1 cellular context compared by ENCODE assay signal in the genomic region with DNA sequence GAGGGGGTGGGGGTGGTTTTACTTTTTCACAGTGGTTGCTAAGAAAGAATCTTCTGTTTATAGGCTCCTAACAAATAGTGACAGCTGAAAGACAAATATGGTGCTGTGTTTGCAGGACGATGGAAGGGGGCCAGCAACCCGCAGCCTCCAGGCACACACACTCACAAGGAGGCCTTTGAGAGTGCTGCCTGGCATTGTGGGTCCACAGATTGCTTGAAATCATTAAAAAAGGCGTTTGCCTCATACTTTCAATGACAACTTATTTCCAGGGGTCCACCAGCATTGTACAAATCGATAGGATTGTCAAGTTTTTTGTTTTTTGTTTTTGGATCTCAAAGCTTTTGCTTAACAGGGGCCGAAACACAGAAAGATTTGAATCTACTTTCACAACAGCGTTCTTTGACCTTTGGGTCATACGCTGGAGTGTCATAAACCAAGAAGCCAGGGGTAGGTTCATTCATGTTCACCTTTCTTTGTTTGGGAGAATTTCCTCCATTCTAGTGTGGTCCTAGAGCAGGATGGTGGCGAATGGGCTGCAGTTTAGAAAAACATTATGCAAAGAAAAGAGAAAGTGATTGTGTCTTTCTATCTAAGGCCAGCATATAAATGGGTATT.
TF ChIP-seq lines count a peak whose summit lies in the region.

No MANE protein-coding gene starts in this region.

TF ChIP-seq in HepG2, 621 proteins besides CTCF, POLR2A, EP300 and RAD21 (continued from another document):
- TF ChIP-seq, protein P1, sequence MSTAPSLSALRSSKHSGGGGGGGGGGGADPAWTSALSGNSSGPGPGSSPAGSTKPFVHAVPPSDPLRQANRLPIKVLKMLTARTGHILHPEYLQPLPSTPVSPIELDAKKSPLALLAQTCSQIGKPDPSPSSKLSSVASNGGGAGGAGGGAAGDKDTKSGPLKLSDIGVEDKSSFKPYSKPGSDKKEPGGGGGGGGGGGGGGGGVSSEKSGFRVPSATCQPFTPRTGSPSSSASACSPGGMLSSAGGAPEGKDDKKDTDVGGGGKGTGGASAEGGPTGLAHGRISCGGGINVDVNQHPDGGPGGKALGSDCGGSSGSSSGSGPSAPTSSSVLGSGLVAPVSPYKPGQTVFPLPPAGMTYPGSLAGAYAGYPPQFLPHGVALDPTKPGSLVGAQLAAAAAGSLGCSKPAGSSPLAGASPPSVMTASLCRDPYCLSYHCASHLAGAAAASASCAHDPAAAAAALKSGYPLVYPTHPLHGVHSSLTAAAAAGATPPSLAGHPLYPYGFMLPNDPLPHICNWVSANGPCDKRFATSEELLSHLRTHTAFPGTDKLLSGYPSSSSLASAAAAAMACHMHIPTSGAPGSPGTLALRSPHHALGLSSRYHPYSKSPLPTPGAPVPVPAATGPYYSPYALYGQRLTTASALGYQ (CRISPR knock-in tag; IDR thresholded peaks at IDR 0.05): peak; percentile 31; the same call in 1 of the 2 replicates
- TF ChIP-seq, protein P2, sequence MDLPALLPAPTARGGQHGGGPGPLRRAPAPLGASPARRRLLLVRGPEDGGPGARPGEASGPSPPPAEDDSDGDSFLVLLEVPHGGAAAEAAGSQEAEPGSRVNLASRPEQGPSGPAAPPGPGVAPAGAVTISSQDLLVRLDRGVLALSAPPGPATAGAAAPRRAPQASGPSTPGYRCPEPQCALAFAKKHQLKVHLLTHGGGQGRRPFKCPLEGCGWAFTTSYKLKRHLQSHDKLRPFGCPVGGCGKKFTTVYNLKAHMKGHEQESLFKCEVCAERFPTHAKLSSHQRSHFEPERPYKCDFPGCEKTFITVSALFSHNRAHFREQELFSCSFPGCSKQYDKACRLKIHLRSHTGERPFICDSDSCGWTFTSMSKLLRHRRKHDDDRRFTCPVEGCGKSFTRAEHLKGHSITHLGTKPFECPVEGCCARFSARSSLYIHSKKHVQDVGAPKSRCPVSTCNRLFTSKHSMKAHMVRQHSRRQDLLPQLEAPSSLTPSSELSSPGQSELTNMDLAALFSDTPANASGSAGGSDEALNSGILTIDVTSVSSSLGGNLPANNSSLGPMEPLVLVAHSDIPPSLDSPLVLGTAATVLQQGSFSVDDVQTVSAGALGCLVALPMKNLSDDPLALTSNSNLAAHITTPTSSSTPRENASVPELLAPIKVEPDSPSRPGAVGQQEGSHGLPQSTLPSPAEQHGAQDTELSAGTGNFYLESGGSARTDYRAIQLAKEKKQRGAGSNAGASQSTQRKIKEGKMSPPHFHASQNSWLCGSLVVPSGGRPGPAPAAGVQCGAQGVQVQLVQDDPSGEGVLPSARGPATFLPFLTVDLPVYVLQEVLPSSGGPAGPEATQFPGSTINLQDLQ (CRISPR knock-in tag; IDR thresholded peaks at IDR 0.05): no peak
- TF ChIP-seq RFX5 (IDR thresholded peaks at IDR 0.05; ENCODE audit: low read depth, low read length): no peak
- TF ChIP-seq ZNF766 (CRISPR knock-in tag; IDR thresholded peaks at IDR 0.05; ENCODE audit: borderline replicate concordance): no peak
- TF ChIP-seq, protein P3, sequence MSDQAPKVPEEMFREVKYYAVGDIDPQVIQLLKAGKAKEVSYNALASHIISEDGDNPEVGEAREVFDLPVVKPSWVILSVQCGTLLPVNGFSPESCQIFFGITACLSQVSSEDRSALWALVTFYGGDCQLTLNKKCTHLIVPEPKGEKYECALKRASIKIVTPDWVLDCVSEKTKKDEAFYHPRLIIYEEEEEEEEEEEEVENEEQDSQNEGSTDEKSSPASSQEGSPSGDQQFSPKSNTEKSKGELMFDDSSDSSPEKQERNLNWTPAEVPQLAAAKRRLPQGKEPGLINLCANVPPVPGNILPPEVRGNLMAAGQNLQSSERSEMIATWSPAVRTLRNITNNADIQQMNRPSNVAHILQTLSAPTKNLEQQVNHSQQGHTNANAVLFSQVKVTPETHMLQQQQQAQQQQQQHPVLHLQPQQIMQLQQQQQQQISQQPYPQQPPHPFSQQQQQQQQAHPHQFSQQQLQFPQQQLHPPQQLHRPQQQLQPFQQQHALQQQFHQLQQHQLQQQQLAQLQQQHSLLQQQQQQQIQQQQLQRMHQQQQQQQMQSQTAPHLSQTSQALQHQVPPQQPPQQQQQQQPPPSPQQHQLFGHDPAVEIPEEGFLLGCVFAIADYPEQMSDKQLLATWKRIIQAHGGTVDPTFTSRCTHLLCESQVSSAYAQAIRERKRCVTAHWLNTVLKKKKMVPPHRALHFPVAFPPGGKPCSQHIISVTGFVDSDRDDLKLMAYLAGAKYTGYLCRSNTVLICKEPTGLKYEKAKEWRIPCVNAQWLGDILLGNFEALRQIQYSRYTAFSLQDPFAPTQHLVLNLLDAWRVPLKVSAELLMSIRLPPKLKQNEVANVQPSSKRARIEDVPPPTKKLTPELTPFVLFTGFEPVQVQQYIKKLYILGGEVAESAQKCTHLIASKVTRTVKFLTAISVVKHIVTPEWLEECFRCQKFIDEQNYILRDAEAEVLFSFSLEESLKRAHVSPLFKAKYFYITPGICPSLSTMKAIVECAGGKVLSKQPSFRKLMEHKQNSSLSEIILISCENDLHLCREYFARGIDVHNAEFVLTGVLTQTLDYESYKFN (CRISPR knock-in tag; conservative IDR thresholded peaks at IDR 0.05): peak; percentile 72
- TF ChIP-seq MLLT10 (CRISPR knock-in tag; IDR thresholded peaks at IDR 0.05): no peak
- no peak for TF ChIP-seq ZKSCAN1 (IDR thresholded peaks at IDR 0.05; ENCODE audit: low read length)
- peak; percentile 29; the same call in 1 of the 2 replicates for TF ChIP-seq KMT2B (CRISPR knock-in tag; IDR thresholded peaks at IDR 0.05)
- TF ChIP-seq, protein P4, sequence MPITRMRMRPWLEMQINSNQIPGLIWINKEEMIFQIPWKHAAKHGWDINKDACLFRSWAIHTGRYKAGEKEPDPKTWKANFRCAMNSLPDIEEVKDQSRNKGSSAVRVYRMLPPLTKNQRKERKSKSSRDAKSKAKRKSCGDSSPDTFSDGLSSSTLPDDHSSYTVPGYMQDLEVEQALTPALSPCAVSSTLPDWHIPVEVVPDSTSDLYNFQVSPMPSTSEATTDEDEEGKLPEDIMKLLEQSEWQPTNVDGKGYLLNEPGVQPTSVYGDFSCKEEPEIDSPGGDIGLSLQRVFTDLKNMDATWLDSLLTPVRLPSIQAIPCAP (CRISPR knock-in tag; IDR thresholded peaks at IDR 0.05; ENCODE audit: low read depth): no peak
- no peak for TF ChIP-seq CREB1 (IDR thresholded peaks at IDR 0.05)
- TF ChIP-seq CREB1 (CRISPR knock-in tag; IDR thresholded peaks at IDR 0.05): 0 out of 2 replicates have a peak, but pooled peaks have one; percentile 25
- no peak for TF ChIP-seq TAF15 (IDR thresholded peaks at IDR 0.05; ENCODE audit: low read depth, low read length, poor library complexity, severe bottlenecking)
- TF ChIP-seq ZNF546 (CRISPR knock-in tag; conservative IDR thresholded peaks at IDR 0.05): no peak
- no peak for TF ChIP-seq ZNF747 (CRISPR knock-in tag; IDR thresholded peaks at IDR 0.05; ENCODE audit: borderline replicate concordance)
- no peak for TF ChIP-seq ZFP41 (CRISPR knock-in tag; IDR thresholded peaks at IDR 0.05; ENCODE audit: borderline replicate concordance)
- no peak for TF ChIP-seq ADNP (CRISPR knock-in tag; IDR thresholded peaks at IDR 0.05)
- TF ChIP-seq, protein P5, sequence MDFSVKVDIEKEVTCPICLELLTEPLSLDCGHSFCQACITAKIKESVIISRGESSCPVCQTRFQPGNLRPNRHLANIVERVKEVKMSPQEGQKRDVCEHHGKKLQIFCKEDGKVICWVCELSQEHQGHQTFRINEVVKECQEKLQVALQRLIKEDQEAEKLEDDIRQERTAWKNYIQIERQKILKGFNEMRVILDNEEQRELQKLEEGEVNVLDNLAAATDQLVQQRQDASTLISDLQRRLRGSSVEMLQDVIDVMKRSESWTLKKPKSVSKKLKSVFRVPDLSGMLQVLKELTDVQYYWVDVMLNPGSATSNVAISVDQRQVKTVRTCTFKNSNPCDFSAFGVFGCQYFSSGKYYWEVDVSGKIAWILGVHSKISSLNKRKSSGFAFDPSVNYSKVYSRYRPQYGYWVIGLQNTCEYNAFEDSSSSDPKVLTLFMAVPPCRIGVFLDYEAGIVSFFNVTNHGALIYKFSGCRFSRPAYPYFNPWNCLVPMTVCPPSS (IDR thresholded peaks at IDR 0.05): no peak
- TF ChIP-seq, protein P6, sequence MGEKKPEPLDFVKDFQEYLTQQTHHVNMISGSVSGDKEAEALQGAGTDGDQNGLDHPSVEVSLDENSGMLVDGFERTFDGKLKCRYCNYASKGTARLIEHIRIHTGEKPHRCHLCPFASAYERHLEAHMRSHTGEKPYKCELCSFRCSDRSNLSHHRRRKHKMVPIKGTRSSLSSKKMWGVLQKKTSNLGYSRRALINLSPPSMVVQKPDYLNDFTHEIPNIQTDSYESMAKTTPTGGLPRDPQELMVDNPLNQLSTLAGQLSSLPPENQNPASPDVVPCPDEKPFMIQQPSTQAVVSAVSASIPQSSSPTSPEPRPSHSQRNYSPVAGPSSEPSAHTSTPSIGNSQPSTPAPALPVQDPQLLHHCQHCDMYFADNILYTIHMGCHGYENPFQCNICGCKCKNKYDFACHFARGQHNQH (CRISPR knock-in tag; IDR thresholded peaks at IDR 0.05): peak; percentile 71; the same call in 1 of the 2 replicates
- TF ChIP-seq ZBTB3 (CRISPR knock-in tag; IDR thresholded peaks at IDR 0.05; ENCODE audit: borderline replicate concordance, low read depth): no peak
- no peak for TF ChIP-seq MIER3 (CRISPR knock-in tag; IDR thresholded peaks at IDR 0.05; ENCODE audit: borderline replicate concordance)
- TF ChIP-seq ZNF484 (CRISPR knock-in tag; IDR thresholded peaks at IDR 0.05; ENCODE audit: borderline replicate concordance, low read depth): no peak
- TF ChIP-seq ZNF781 (CRISPR knock-in tag; IDR thresholded peaks at IDR 0.05; ENCODE audit: borderline replicate concordance, not compliant biosample characterization): no peak
- TF ChIP-seq, protein P7, sequence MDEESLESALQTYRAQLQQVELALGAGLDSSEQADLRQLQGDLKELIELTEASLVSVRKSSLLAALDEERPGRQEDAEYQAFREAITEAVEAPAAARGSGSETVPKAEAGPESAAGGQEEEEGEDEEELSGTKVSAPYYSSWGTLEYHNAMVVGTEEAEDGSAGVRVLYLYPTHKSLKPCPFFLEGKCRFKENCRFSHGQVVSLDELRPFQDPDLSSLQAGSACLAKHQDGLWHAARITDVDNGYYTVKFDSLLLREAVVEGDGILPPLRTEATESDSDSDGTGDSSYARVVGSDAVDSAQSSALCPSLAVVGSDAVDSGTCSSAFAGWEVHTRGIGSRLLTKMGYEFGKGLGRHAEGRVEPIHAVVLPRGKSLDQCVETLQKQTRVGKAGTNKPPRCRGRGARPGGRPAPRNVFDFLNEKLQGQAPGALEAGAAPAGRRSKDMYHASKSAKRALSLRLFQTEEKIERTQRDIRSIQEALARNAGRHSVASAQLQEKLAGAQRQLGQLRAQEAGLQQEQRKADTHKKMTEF (CRISPR knock-in tag; IDR thresholded peaks at IDR 0.05): peak; percentile 66; the same call in 1 of the 2 replicates
- TF ChIP-seq ZNF430 (CRISPR knock-in tag; IDR thresholded peaks at IDR 0.05): peak; percentile 61; the same call in 1 of the 2 replicates
- TF ChIP-seq, protein P8, sequence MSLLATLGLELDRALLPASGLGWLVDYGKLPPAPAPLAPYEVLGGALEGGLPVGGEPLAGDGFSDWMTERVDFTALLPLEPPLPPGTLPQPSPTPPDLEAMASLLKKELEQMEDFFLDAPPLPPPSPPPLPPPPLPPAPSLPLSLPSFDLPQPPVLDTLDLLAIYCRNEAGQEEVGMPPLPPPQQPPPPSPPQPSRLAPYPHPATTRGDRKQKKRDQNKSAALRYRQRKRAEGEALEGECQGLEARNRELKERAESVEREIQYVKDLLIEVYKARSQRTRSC (CRISPR knock-in tag; IDR thresholded peaks at IDR 0.05; ENCODE audit: low read depth): no peak
- no peak for TF ChIP-seq TP53 (CRISPR knock-in tag; conservative IDR thresholded peaks at IDR 0.05)
- no peak for TF ChIP-seq HNRNPUL1 (IDR thresholded peaks at IDR 0.05; ENCODE audit: low read depth, low read length)
- 0 out of 2 replicates have a peak, but pooled peaks have one; percentile 44 for TF ChIP-seq CEBPB (IDR thresholded peaks at IDR 0.05; ENCODE audit: borderline replicate concordance, low read depth, low read length)
TF ChIP-seq in HepG2: peak in this region for 104.
